10 cellular contexts compared by ENCODE assay signal in genomic region chr14:32934891-32935633, GRCh38. TPM values are rescaled to one million over a fixed set of nuclear protein-coding genes. Genes with fewer than 3 reads are reported as not detected.
DNase-seq lines count a peak whose midpoint lies in the region; ATAC-seq and TF ChIP-seq lines count a peak whose summit lies in the region.
"Had no signal": no experiment of that assay in that cellular context is flagged by ENCODE, and none has a peak within 500 bp of the region (broad histone marks: within the 10 kb centered on the region; RNA-seq: fewer than 3 reads in every experiment).

No MANE protein-coding gene starts in this region.

- no peaks in the 10 kb centered on the region for H4K20me1 ChIP-seq in neural cell (ENCODE audit: insufficient read depth)

- peak overlapping the region; percentile 25 for H3K9ac ChIP-seq in neural cell (ENCODE audit: low read length)

- peaks cover 20% of the 10 kb centered on the region for H3K79me2 ChIP-seq in neural cell (replicated peaks; ENCODE audit: insufficient read depth, low read length)

- peak overlapping the region; percentile 47 to 79 (median 68) for H3K4me3 ChIP-seq in dorsolateral prefrontal cortex
- peak overlapping the region; percentile 84 for H3K4me3 ChIP-seq in neural cell (ENCODE audit: low read length)
- H3K4me3 ChIP-seq: K562 had no signal

- H3K27me3 ChIP-seq in dorsolateral prefrontal cortex: peaks cover 0 to 10% (median 0%) of the 10 kb centered on the region in 45 donors
- H3K27me3 ChIP-seq in neural cell (ENCODE audit: insufficient read depth, low read depth, low read length): peaks cover 61% of the 10 kb centered on the region

- peak overlapping the region; percentile 94 for H3K4me2 ChIP-seq in neural cell (ENCODE audit: low read length)

- H3K36me3 ChIP-seq in neural cell (ENCODE audit: insufficient read depth, low read length): no peaks in the 10 kb centered on the region

- POLR2A ChIA-PET in HEK293T (lab: Yijun Ruan, JAX): interaction anchor here (0.8 kb wide), 1 partner anchor 11 kb away, joined by 3 read pairs; no protein-coding TSS in a partner anchor

- TF ChIP-seq CTCF in dorsolateral prefrontal cortex (IDR thresholded peaks at IDR 0.05 in 54 of 56, conservative IDR thresholded peaks at IDR 0.05 in 2 of 56; ENCODE audit: low read depth in 1 of 56, partially characterized antibody in 56 of 56): no peak
- TF ChIP-seq CTCF in neural cell (IDR thresholded peaks at IDR 0.05; ENCODE audit: poor library complexity, severe bottlenecking): no peak

- TF ChIP-seq EP300 in neural cell (conservative IDR thresholded peaks at IDR 0.05; ENCODE audit: poor library complexity, severe bottlenecking): no peak

- no peaks in the 10 kb centered on the region for H3K9me2 ChIP-seq in neural cell (ENCODE audit: insufficient read depth, low read length)

- no peak for TF ChIP-seq RAD21 in neural cell (conservative IDR thresholded peaks at IDR 0.05)

- no peak overlapping the region for H2AFZ ChIP-seq in neural cell (ENCODE audit: low read depth, low read length)

- H3K9me3 ChIP-seq in neural cell (ENCODE audit: low read length): no peaks in the 10 kb centered on the region

- intact Hi-C loops in dorsolateral prefrontal cortex (cut with DNase I): loop anchor here (2.0 to 10.0 kb wide), 8 partner anchors 108 to 860 kb away; no protein-coding TSS in a partner anchor

- DNase-seq in AG08395 (ENCODE audit: low spot score): peak; percentile 16
- DNase-seq in HEK293T (ENCODE audit: extremely low spot score): peak; percentile 26
- DNase-seq in dorsolateral prefrontal cortex: peak in 2 of 10 donors; percentile 25 to 55
- no peak for DNase-seq in NCI-H1930 (lab: John Stamatoyannopoulos, UW)
- DNase-seq in COLO829 (ENCODE audit: low spot score): no peak
- DNase-seq in SKM-1 (lab: John Stamatoyannopoulos, UW; ENCODE audit: unreplicated experiment): no peak
- DNase-seq: activated CD4-positive, CD25-positive, alpha-beta regulatory T cell treated with anti-CD3 and anti-CD28 coated beads, Interleukin-2, amount 50 U/mL, for 72 hours had no signal

- ATAC-seq in HG02623 (IDR thresholded peaks at IDR 0.05; ENCODE audit: unreplicated experiment): no peak
- ATAC-seq: K562 had no signal

- H3F3A ChIP-seq in neural cell (ENCODE audit: insufficient read depth, low read length, poor library complexity, severe bottlenecking): no peaks in the 10 kb centered on the region

- H3K27ac ChIP-seq in dorsolateral prefrontal cortex: peak overlapping the region in 54 of 59 donors; percentile 3 to 96 (median 85)
- H3K27ac ChIP-seq in neural cell (ENCODE audit: low read length): no peak overlapping the region

- CTCF ChIA-PET in HEK293T (lab: Yijun Ruan, JAX): no interaction called here

TF ChIP-seq in HEK293T, 16 proteins besides CTCF, POLR2A, EP300 and RAD21:
- no peak for TF ChIP-seq SUZ12 (IDR thresholded peaks at IDR 0.05)
- TF ChIP-seq HDGF (IDR thresholded peaks at IDR 0.05; ENCODE audit: borderline replicate concordance): no peak
- TF ChIP-seq TARDBP (IDR thresholded peaks at IDR 0.05): no peak
- TF ChIP-seq FOXA1 (IDR thresholded peaks at IDR 0.05): no peak
- no peak for TF ChIP-seq PKNOX1 (IDR thresholded peaks at IDR 0.05)
- TF ChIP-seq FOXM1 (IDR thresholded peaks at IDR 0.05; ENCODE audit: borderline replicate concordance): no peak

TF ChIP-seq in neural cell, 6 proteins besides CTCF, POLR2A, EP300 and RAD21:
- TF ChIP-seq TAF1 (IDR thresholded peaks at IDR 0.05; ENCODE audit: low read depth): no peak
- TF ChIP-seq EZH2 (IDR thresholded peaks at IDR 0.05; ENCODE audit: borderline replicate concordance, insufficient read depth, low read length, poor library complexity, severe bottlenecking): no peak
- no peak for TF ChIP-seq SMC3 (conservative IDR thresholded peaks at IDR 0.05; ENCODE audit: poor library complexity)
- no peak for TF ChIP-seq POLR2AphosphoS5 (IDR thresholded peaks at IDR 0.05)
- TF ChIP-seq MXI1 (conservative IDR thresholded peaks at IDR 0.05; ENCODE audit: poor library complexity, severe bottlenecking): no peak

RNA-seq across cellular contexts. Expression of gene NPAS3, which starts 3.6 kb away (rescaled TPM):
- 100 to 1,000 TPM in 2 of 120 experiments, 10 to 100 TPM in 118; 39.6 to 118 (median 65.9) TPM for total RNA-seq in dorsolateral prefrontal cortex
- 0.64 and 1.3 TPM in 2 replicates for polyA plus RNA-seq in neural cell
- 6.7 and 7.3 TPM in 2 replicates for polyA minus RNA-seq in neural cell
- total RNA-seq: K562 had no signal

Comparison
In these comparisons a context has a peak if more than half of its experiments do, and no peak if none do; other contexts are left out.
1. DNase-seq: peak in AG08395 (single experiment) and HEK293T (single experiment); none in NCI-H1930 (0 of 2), COLO829 (single experiment) and SKM-1 (single experiment).